ENCODE assay signal across 27 cellular contexts in the genomic region with DNA sequence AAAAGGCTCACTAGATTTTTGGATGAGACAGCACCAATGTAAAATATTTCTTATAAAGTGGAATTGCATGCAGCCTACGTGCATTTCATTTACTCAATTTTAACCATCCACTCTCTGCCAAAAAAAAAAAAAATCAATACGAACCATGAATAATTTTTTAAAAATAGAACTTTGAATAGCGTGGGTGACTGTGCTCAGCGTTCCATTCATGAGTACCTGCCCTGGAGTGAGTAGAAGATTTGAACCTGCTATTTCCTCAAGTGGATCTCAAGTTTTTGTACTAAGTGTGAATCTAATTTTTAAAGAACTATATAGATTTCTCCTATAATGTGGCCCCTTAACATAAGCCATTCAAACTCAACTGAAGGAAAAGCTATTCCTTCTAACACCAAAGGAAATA.
"Had no signal": no experiment of that assay in that cellular context is flagged by ENCODE, and none has a peak within 500 bp of the region (broad histone marks: within the 10 kb centered on the region; RNA-seq: fewer than 3 reads in every experiment).

No MANE protein-coding gene starts in this region.

- H3K9me3 ChIP-seq: adrenal gland, body of pancreas, breast epithelium, esophagus muscularis mucosa had no signal

- ATAC-seq: activated CD4-positive, alpha-beta T cell treated with anti-CD3 and anti-CD28 coated beads for 36 hours; activated CD8-positive, alpha-beta memory T cell treated with anti-CD3 and anti-CD28 coated beads, Interleukin-2, amount 10 ng/mL, durations not matched to agents 7 days and 5 days; activated CD8-positive, alpha-beta T cell treated with anti-CD3 and anti-CD28 coated beads, Interleukin-2, amount 10 ng/mL, durations not matched to agents 7 days and 5 days; activated naive CD8-positive, alpha-beta T cell treated with anti-CD3 and anti-CD28 coated beads, Interleukin-2, amount 50 U/mL, for 24 hours; body of pancreas; effector memory CD8-positive, alpha-beta T cell had no signal

- H3K36me3 ChIP-seq: adrenal gland, breast epithelium had no signal

- DNase-seq: activated CD4-positive, alpha-beta memory T cell treated with anti-CD3 and anti-CD28 coated beads for 36 hours; activated CD4-positive, alpha-beta T cell treated with anti-CD3 and anti-CD28 coated beads for 36 hours; activated CD4-positive, alpha-beta T cell treated with anti-CD3 and anti-CD28 coated beads, Interleukin-2, amount 10 ng/mL, durations not matched to agents 24 days and 14 days; activated CD4-positive, CD25-positive, alpha-beta regulatory T cell; activated CD4-positive, CD25-positive, alpha-beta regulatory T cell treated with anti-CD3 and anti-CD28 coated beads, Interleukin-2, amount 50 U/mL, for 72 hours; activated CD8-positive, alpha-beta memory T cell treated with anti-CD3 and anti-CD28 coated beads, Interleukin-2, amount 10 ng/mL, durations not matched to agents 7 days and 5 days; activated CD8-positive, alpha-beta memory T cell treated with anti-CD3 and anti-CD28 coated beads, Interleukin-2, amount 50 U/mL, for 4 hours; activated CD8-positive, alpha-beta T cell treated with anti-CD3 and anti-CD28 coated beads, Interleukin-2, amount 10 ng/mL, durations not matched to agents 7 days and 5 days; activated effector memory CD4-positive, alpha-beta T cell treated with anti-CD3 and anti-CD28 coated beads, Interleukin-2, amount 50 U/mL, for 16 hours; activated naive CD4-positive, alpha-beta T cell treated with anti-CD3 and anti-CD28 coated beads for 36 hours; activated naive CD8-positive, alpha-beta T cell treated with anti-CD3 and anti-CD28 coated beads for 36 hours; activated naive CD8-positive, alpha-beta T cell treated with anti-CD3 and anti-CD28 coated beads, Interleukin-2, amount 50 U/mL, for 24 hours; activated T-cell treated with anti-CD3 and anti-CD28 coated beads, Interleukin-2, amount 50 U/mL, for 1 hour; activated T-cell treated with anti-CD3 and anti-CD28 coated beads, Interleukin-2, amount 50 U/mL, for 48 hours; adrenal gland; amygdala; aorta; body of pancreas; cortex of kidney; dermis blood vessel endothelial cell; effector CD4-positive, alpha-beta T cell; effector memory CD8-positive, alpha-beta T cell; erythroblast; foreskin melanocyte; T-helper 2 cell had no signal

- H3K27ac ChIP-seq: adrenal gland, body of pancreas, breast epithelium, esophagus muscularis mucosa had no signal

- H3K27me3 ChIP-seq: adrenal gland, body of pancreas, breast epithelium, esophagus muscularis mucosa had no signal

- H3K4me3 ChIP-seq: adrenal gland, body of pancreas, breast epithelium, esophagus muscularis mucosa had no signal

- H3K4me1 ChIP-seq: adrenal gland, body of pancreas, breast epithelium had no signal
